ENCODE assay signal across 1 cellular context in genomic region chr4:139403457-139403856, GRCh38.
TF ChIP-seq lines count a peak whose summit lies in the region.

No MANE protein-coding gene starts in this region.

TF ChIP-seq in GM12878, 131 proteins besides CTCF, POLR2A, EP300 and RAD21 (continued from another document):
- TF ChIP-seq BCL3 (IDR thresholded peaks at IDR 0.05; ENCODE audit: borderline replicate concordance, insufficient read depth, low read depth, low read length, poor library complexity, severe bottlenecking) (no peak), CHD1 (IDR thresholded peaks at IDR 0.05; ENCODE audit: low read depth, low read length) (no peak), FOS (IDR thresholded peaks at IDR 0.05; ENCODE audit: borderline replicate concordance, extremely low read depth, insufficient read length) (no peak), E2F8 (IDR thresholded peaks at IDR 0.05; ENCODE audit: low read depth, partially characterized antibody) (no peak), IKZF1 (conservative IDR thresholded peaks at IDR 0.05) (no peak), POU2F2 (IDR thresholded peaks at IDR 0.05; ENCODE audit: borderline replicate concordance, low read depth, low read length) (no peak), ASH2L (IDR thresholded peaks at IDR 0.05; ENCODE audit: borderline replicate concordance, low read depth) (no peak), NR2C1 (IDR thresholded peaks at IDR 0.05) (no peak), CUX1 (IDR thresholded peaks at IDR 0.05; ENCODE audit: insufficient replicate concordance, low read depth, low read length) (no peak), SKIL (IDR thresholded peaks at IDR 0.05; ENCODE audit: low read depth, poor library complexity, severe bottlenecking) (no peak), NBN (IDR thresholded peaks at IDR 0.05) (no peak), KDM1A (IDR thresholded peaks at IDR 0.05; ENCODE audit: borderline replicate concordance) (no peak), CREB1 (IDR thresholded peaks at IDR 0.05; ENCODE audit: low read depth) (no peak), DPF2 (IDR thresholded peaks at IDR 0.05) (no peak)
